22 cellular contexts compared by ENCODE assay signal in the genomic region with DNA sequence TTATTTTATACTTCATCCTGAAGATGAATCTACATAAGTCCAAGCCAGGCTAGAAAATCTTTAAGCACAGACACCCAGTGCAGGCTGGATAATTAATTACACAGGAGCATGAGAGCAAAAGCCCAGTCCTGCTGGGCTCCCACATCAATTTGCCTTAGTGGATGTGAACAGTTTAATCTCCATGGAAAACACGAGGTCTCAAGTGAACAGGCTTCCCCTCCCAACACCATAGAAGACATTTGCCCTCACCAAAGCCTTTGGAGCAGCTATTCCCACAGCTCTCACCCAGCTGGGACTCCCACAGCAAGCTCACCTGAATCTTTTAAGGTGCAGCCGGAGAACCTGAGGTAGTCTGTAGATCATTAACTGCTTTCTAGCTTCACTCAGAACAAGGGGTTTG.
"Had no signal": no experiment of that assay in that cellular context is flagged by ENCODE, and none has a peak within 500 bp of the region (broad histone marks: within the 10 kb centered on the region; RNA-seq: fewer than 3 reads in every experiment).

No MANE protein-coding gene starts in this region.

- H3K9me3 Mint-ChIP-seq: naive thymus-derived CD8-positive, alpha-beta T cell; stimulated activated effector memory CD8-positive, alpha-beta T cell treated with anti-CD3 and anti-CD28 coated beads, Interleukin-12 subunit alpha, Interleukin-12 subunit beta, amount 100 ng/mL, for 72 hours; stimulated activated naive CD8-positive, alpha-beta T cell treated with anti-CD3 and anti-CD28 coated beads, Interleukin-15, Interleukin-2, amounts not matched to agents 100 ng/mL and 50 ng/mL, for 24 hours had no signal

- H3K4me3 Mint-ChIP-seq: naive thymus-derived CD8-positive, alpha-beta T cell; stimulated activated effector memory CD8-positive, alpha-beta T cell treated with anti-CD3 and anti-CD28 coated beads, Interleukin-12 subunit alpha, Interleukin-12 subunit beta, amount 100 ng/mL, for 72 hours; stimulated activated naive CD8-positive, alpha-beta T cell treated with anti-CD3 and anti-CD28 coated beads, Interleukin-15, Interleukin-2, amounts not matched to agents 100 ng/mL and 50 ng/mL, for 24 hours had no signal

- H3K27ac Mint-ChIP-seq: naive thymus-derived CD8-positive, alpha-beta T cell; stimulated activated effector memory CD8-positive, alpha-beta T cell treated with anti-CD3 and anti-CD28 coated beads, Interleukin-12 subunit alpha, Interleukin-12 subunit beta, amount 100 ng/mL, for 72 hours; stimulated activated naive CD8-positive, alpha-beta T cell treated with anti-CD3 and anti-CD28 coated beads, Interleukin-15, Interleukin-2, amounts not matched to agents 100 ng/mL and 50 ng/mL, for 24 hours had no signal

- H3K27me3 Mint-ChIP-seq: naive thymus-derived CD8-positive, alpha-beta T cell; stimulated activated naive CD8-positive, alpha-beta T cell treated with anti-CD3 and anti-CD28 coated beads, Interleukin-15, Interleukin-2, amounts not matched to agents 100 ng/mL and 50 ng/mL, for 24 hours had no signal

- DNase-seq: hippocampal formation; kidney glomerular epithelial cell; left cardiac atrium; left lung; lower lobe of right lung; mammary epithelial cell; mesenchymal stem cell; naive thymus-derived CD8-positive, alpha-beta T cell; ovary; retina; right cardiac atrium; sigmoid colon; small intestine; spleen; stimulated activated CD4-positive, alpha-beta T cell treated with anti-CD3 and anti-CD28 coated beads, Interleukin-4, amount 100 ng/mL, for 24 hours; stimulated activated naive CD4-positive, alpha-beta T cell; tibial artery; trophoblast cell; upper lobe of right lung; uterus had no signal

- H3K4me1 Mint-ChIP-seq: stimulated activated effector memory CD8-positive, alpha-beta T cell treated with anti-CD3 and anti-CD28 coated beads, Interleukin-12 subunit alpha, Interleukin-12 subunit beta, amount 100 ng/mL, for 72 hours had no signal
